Comparison of ENCODE assay signal across 16 cellular contexts in genomic region chr14:61625171-61625570, GRCh38.
DNase-seq lines count a peak whose midpoint lies in the region; ATAC-seq, FAIRE-seq and TF ChIP-seq lines count a peak whose summit lies in the region.
"Had no signal": no experiment of that assay in that cellular context is flagged by ENCODE, and none has a peak within 500 bp of the region (broad histone marks: within the 10 kb centered on the region; RNA-seq: fewer than 3 reads in every experiment).

No MANE protein-coding gene starts in this region.

- H3K9me3 Mint-ChIP-seq in activated naive CD4-positive, alpha-beta T cell treated with anti-CD3 and anti-CD28 coated beads, Interleukin-2, amount 50 U/mL, for 24 hours: no peaks in the 10 kb centered on the region
- H3K9me3 Mint-ChIP-seq in endothelial cell (ENCODE audit: unreplicated experiment): no peaks in the 10 kb centered on the region
- H3K9me3 Mint-ChIP-seq: T-helper 1 cell treated with Interleukin-12 subunit alpha and Interleukin-12 subunit beta and Interleukin-4 antibody, amounts not matched to agents 30 μg/mL and 1 μg/mL, for 36 hours had no signal

- no peak for ATAC-seq in GM21786 (IDR thresholded peaks at IDR 0.05; ENCODE audit: unreplicated experiment)
- ATAC-seq: gastrocnemius medialis, pancreas had no signal

- H3K36me3 ChIP-seq in bronchial epithelial cell (ENCODE audit: control insufficient read depth, insufficient read depth, low read length): no peaks in the 10 kb centered on the region
- H3K36me3 ChIP-seq: gastrocnemius medialis, left ventricle myocardium inferior, pancreas had no signal

- no peak overlapping the region for H3K4me3 ChIP-seq in bronchial epithelial cell (ENCODE audit: low read depth, low read length)
- H3K4me3 ChIP-seq: coronary artery, gastrocnemius medialis, left ventricle myocardium inferior, pancreas had no signal

- no peak for TF ChIP-seq CTCF in bronchial epithelial cell (IDR thresholded peaks at IDR 0.05; ENCODE audit: insufficient read depth, low read length, severe bottlenecking)
- TF ChIP-seq CTCF in endothelial cell (IDR thresholded peaks at IDR 0.05; ENCODE audit: unreplicated experiment): no peak

- H3K36me3 Mint-ChIP-seq in activated naive CD4-positive, alpha-beta T cell treated with anti-CD3 and anti-CD28 coated beads, Interleukin-2, amount 50 U/mL, for 24 hours: no peaks in the 10 kb centered on the region
- no peaks in the 10 kb centered on the region for H3K36me3 Mint-ChIP-seq in endothelial cell (ENCODE audit: low read depth, unreplicated experiment)

- H3K27ac Mint-ChIP-seq in activated naive CD4-positive, alpha-beta T cell treated with anti-CD3 and anti-CD28 coated beads, Interleukin-2, amount 50 U/mL, for 24 hours: peak overlapping the region; percentile 37
- H3K27ac Mint-ChIP-seq in endothelial cell (ENCODE audit: unreplicated experiment): no peak overlapping the region
- H3K27ac Mint-ChIP-seq: T-helper 1 cell treated with Interleukin-12 subunit alpha and Interleukin-12 subunit beta and Interleukin-4 antibody, amounts not matched to agents 30 μg/mL and 1 μg/mL, for 36 hours had no signal

- H3K27me3 Mint-ChIP-seq in activated naive CD4-positive, alpha-beta T cell treated with anti-CD3 and anti-CD28 coated beads, Interleukin-2, amount 50 U/mL, for 24 hours: no peaks in the 10 kb centered on the region
- H3K27me3 Mint-ChIP-seq in endothelial cell (ENCODE audit: unreplicated experiment): no peaks in the 10 kb centered on the region

- H3K4me3 Mint-ChIP-seq in activated naive CD4-positive, alpha-beta T cell treated with anti-CD3 and anti-CD28 coated beads, Interleukin-2, amount 50 U/mL, for 24 hours: no peak overlapping the region
- no peak overlapping the region for H3K4me3 Mint-ChIP-seq in endothelial cell (ENCODE audit: unreplicated experiment)
- H3K4me3 Mint-ChIP-seq: T-helper 1 cell treated with Interleukin-12 subunit alpha and Interleukin-12 subunit beta and Interleukin-4 antibody, amounts not matched to agents 30 μg/mL and 1 μg/mL, for 36 hours had no signal

- H3K4me1 Mint-ChIP-seq in activated naive CD4-positive, alpha-beta T cell treated with anti-CD3 and anti-CD28 coated beads, Interleukin-2, amount 50 U/mL, for 24 hours: peaks cover 38% of the 10 kb centered on the region
- peaks cover 5% of the 10 kb centered on the region for H3K4me1 Mint-ChIP-seq in endothelial cell (ENCODE audit: unreplicated experiment)

- DNase-seq in activated naive CD4-positive, alpha-beta T cell treated with anti-CD3 and anti-CD28 coated beads, Interleukin-2, amount 50 U/mL, for 16 hours: no peak
- DNase-seq in LHCN-M2 (ENCODE audit: low read depth) (peak; percentile 58), bronchial epithelial cell (ENCODE audit: low read depth) (peak; percentile 67), renal cortical epithelial cell (ENCODE audit: low read depth) (peak; percentile 79), NCI-H1930 (lab: John Stamatoyannopoulos, UW) (no peak), endothelial cell (ENCODE audit: low spot score) (no peak)
- DNase-seq: anterior cingulate cortex, gastrocnemius medialis, GF-D8, left ventricle myocardium inferior, pancreas, Right ventricle myocardium superior had no signal

- FAIRE-seq in bronchial epithelial cell (lab: Jason Lieb, UNC): no peak
- FAIRE-seq: pancreas had no signal

- H3K27me3 ChIP-seq in bronchial epithelial cell (ENCODE audit: control insufficient read depth, insufficient read depth, low read length): no peaks in the 10 kb centered on the region
- H3K27me3 ChIP-seq: gastrocnemius medialis, pancreas had no signal

Comparison
In these comparisons a context has a peak if more than half of its experiments do, and no peak if none do; other contexts are left out.
1. DNase-seq: peak in LHCN-M2 (single experiment), bronchial epithelial cell (single experiment) and renal cortical epithelial cell (single experiment); none in activated naive CD4-positive, alpha-beta T cell treated with anti-CD3 and anti-CD28 coated beads, Interleukin-2, amount 50 U/mL, for 16 hours (single experiment), NCI-H1930 (0 of 2) and endothelial cell (single experiment).